In genomic region chr16:1395444-1396074, GRCh38 we compare ENCODE assay signal across 35 cellular contexts. TPM values are rescaled to one million over a fixed set of nuclear protein-coding genes. Genes with fewer than 3 reads are reported as not detected.
"Had no signal": no experiment of that assay in that cellular context is flagged by ENCODE, and none has a peak within 500 bp of the region (broad histone marks: within the 10 kb centered on the region; RNA-seq: fewer than 3 reads in every experiment).

No MANE protein-coding gene starts in this region.

- ATAC-seq: activated CD4-positive, CD25-positive, alpha-beta regulatory T cell treated with anti-CD3 and anti-CD28 coated beads, Interleukin-2, amount 50 U/mL, for 24 hours; activated CD8-positive, alpha-beta T cell treated with anti-CD3 and anti-CD28 coated beads for 36 hours; activated T-cell treated with anti-CD3 and anti-CD28 coated beads, Interleukin-2, amount 50 U/mL, for 4 hours; activated T-helper 17 cell treated with anti-CD3 and anti-CD28 coated beads, Interleukin-2, amount 50 U/mL, for 72 hours; foreskin keratinocyte; gastroesophageal sphincter; heart right ventricle; T-helper 17 cell had no signal

- H3K27ac ChIP-seq: ascending aorta, breast epithelium, cardiac muscle cell, coronary artery, dorsolateral prefrontal cortex, esophagus muscularis mucosa, foreskin keratinocyte, gastroesophageal sphincter, heart right ventricle, WERI-Rb-1 had no signal

- H3K4me1 Mint-ChIP-seq: activated B cell treated with CpG ODN at 0.5 μM for 24 hours; activated naive CD4-positive, alpha-beta T cell treated with anti-CD3 and anti-CD28 coated beads, Interleukin-2, amount 50 U/mL, for 24 hours; activated T-helper 17 cell treated with anti-CD3 and anti-CD28 coated beads, Interleukin-2, amount 50 U/mL, for 72 hours; brain; endodermal cell; T-helper 17 cell had no signal

- H3K9me3 Mint-ChIP-seq: activated B cell treated with CpG ODN at 0.5 μM for 24 hours; activated CD8-positive, alpha-beta T cell treated with anti-CD3 and anti-CD28 coated beads for 36 hours; activated naive CD4-positive, alpha-beta T cell treated with anti-CD3 and anti-CD28 coated beads for 36 hours; activated naive CD4-positive, alpha-beta T cell treated with anti-CD3 and anti-CD28 coated beads, Interleukin-2, amount 50 U/mL, for 24 hours; activated naive CD8-positive, alpha-beta T cell treated with anti-CD3 and anti-CD28 coated beads, Interleukin-2, amount 10 ng/mL, durations not matched to agents 7 days and 5 days; activated T-cell treated with anti-CD3 and anti-CD28 coated beads, Interleukin-2, amount 50 U/mL, for 4 hours; activated T-helper 17 cell treated with anti-CD3 and anti-CD28 coated beads, Interleukin-2, amount 50 U/mL, for 72 hours; brain; dendritic cell treated with granulocyte-macrophage colony-stimulating factor and Interleukin-4, amounts not matched to agents 40 ng/mL and 50 ng/mL, for 4 days; endodermal cell; T-helper 2 cell treated with Interferon-gamma antibody and Interleukin-4, amounts not matched to agents 5 μg/mL and 100 μg/mL, for 36 hours had no signal

- H3K27ac Mint-ChIP-seq: activated B cell treated with CpG ODN at 0.5 μM for 24 hours; activated CD8-positive, alpha-beta T cell treated with anti-CD3 and anti-CD28 coated beads for 36 hours; activated naive CD4-positive, alpha-beta T cell treated with anti-CD3 and anti-CD28 coated beads for 36 hours; activated naive CD4-positive, alpha-beta T cell treated with anti-CD3 and anti-CD28 coated beads, Interleukin-2, amount 50 U/mL, for 24 hours; activated naive CD8-positive, alpha-beta T cell treated with anti-CD3 and anti-CD28 coated beads, Interleukin-2, amount 10 ng/mL, durations not matched to agents 7 days and 5 days; activated T-helper 17 cell treated with anti-CD3 and anti-CD28 coated beads, Interleukin-2, amount 50 U/mL, for 72 hours; brain; dendritic cell treated with granulocyte-macrophage colony-stimulating factor and Interleukin-4, amounts not matched to agents 40 ng/mL and 50 ng/mL, for 4 days; endodermal cell; T-helper 17 cell; T-helper 2 cell treated with Interferon-gamma antibody and Interleukin-4, amounts not matched to agents 5 μg/mL and 100 μg/mL, for 36 hours had no signal

- H3K4me3 Mint-ChIP-seq: activated B cell treated with CpG ODN at 0.5 μM for 24 hours; activated CD8-positive, alpha-beta T cell treated with anti-CD3 and anti-CD28 coated beads for 36 hours; activated naive CD4-positive, alpha-beta T cell treated with anti-CD3 and anti-CD28 coated beads for 36 hours; activated naive CD4-positive, alpha-beta T cell treated with anti-CD3 and anti-CD28 coated beads, Interleukin-2, amount 50 U/mL, for 24 hours; activated naive CD8-positive, alpha-beta T cell treated with anti-CD3 and anti-CD28 coated beads, Interleukin-2, amount 10 ng/mL, durations not matched to agents 7 days and 5 days; activated T-cell treated with anti-CD3 and anti-CD28 coated beads, Interleukin-2, amount 50 U/mL, for 4 hours; activated T-helper 17 cell treated with anti-CD3 and anti-CD28 coated beads, Interleukin-2, amount 50 U/mL, for 72 hours; brain; dendritic cell treated with granulocyte-macrophage colony-stimulating factor and Interleukin-4, amounts not matched to agents 40 ng/mL and 50 ng/mL, for 4 days; endodermal cell; T-helper 17 cell; T-helper 2 cell treated with Interferon-gamma antibody and Interleukin-4, amounts not matched to agents 5 μg/mL and 100 μg/mL, for 36 hours had no signal

- H3K27me3 ChIP-seq: ascending aorta, breast epithelium, cardiac muscle cell, dorsolateral prefrontal cortex, esophagus muscularis mucosa, foreskin keratinocyte, gastroesophageal sphincter, heart right ventricle had no signal

- H3K4me1 ChIP-seq: ascending aorta, breast epithelium, esophagus muscularis mucosa, foreskin keratinocyte, gastroesophageal sphincter, heart right ventricle had no signal

- H3K36me3 Mint-ChIP-seq: activated naive CD4-positive, alpha-beta T cell treated with anti-CD3 and anti-CD28 coated beads, Interleukin-2, amount 50 U/mL, for 24 hours had no signal

- H3K9me3 ChIP-seq: ascending aorta, breast epithelium, esophagus muscularis mucosa, gastroesophageal sphincter, heart right ventricle had no signal

- H3K36me3 ChIP-seq: breast epithelium had no signal

- DNase-seq: activated B cell treated with CpG ODN at 0.5 μM for 24 hours; activated CD4-positive, alpha-beta T cell treated with anti-CD3 and anti-CD28 coated beads for 48 hours; activated CD4-positive, alpha-beta T cell treated with anti-CD3 and anti-CD28 coated beads, Interleukin-2, amount 50 U/mL, for 1 hour; activated CD4-positive, alpha-beta T cell treated with anti-CD3 and anti-CD28 coated beads, Interleukin-2, amount 50 U/mL, for 48 hours; activated CD8-positive, alpha-beta memory T cell treated with anti-CD3 and anti-CD28 coated beads for 24 hours; activated CD8-positive, alpha-beta T cell treated with anti-CD3 and anti-CD28 coated beads for 36 hours; activated effector memory CD4-positive, alpha-beta T cell treated with anti-CD3 and anti-CD28 coated beads, Interleukin-2, amount 50 U/mL, for 16 hours; activated naive CD4-positive, alpha-beta T cell treated with anti-CD3 and anti-CD28 coated beads for 36 hours; activated naive CD8-positive, alpha-beta T cell treated with anti-CD3 and anti-CD28 coated beads, Interleukin-2, amount 10 ng/mL, durations not matched to agents 7 days and 5 days; activated T-cell treated with anti-CD3 and anti-CD28 coated beads, Interleukin-2, amount 50 U/mL, for 4 hours; central memory CD4-positive, alpha-beta T cell; cerebellar nuclear complex; dorsolateral prefrontal cortex; effector memory CD4-positive, alpha-beta T cell; endodermal cell; foreskin keratinocyte; heart right ventricle; T-helper 1 cell; T-helper 17 cell; T1000; WERI-Rb-1 had no signal

- H3K4me3 ChIP-seq: ascending aorta, breast epithelium, cardiac muscle cell, coronary artery, dorsolateral prefrontal cortex, esophagus muscularis mucosa, gastroesophageal sphincter, heart right ventricle had no signal

- H3K27me3 Mint-ChIP-seq: activated B cell treated with CpG ODN at 0.5 μM for 24 hours; activated CD8-positive, alpha-beta T cell treated with anti-CD3 and anti-CD28 coated beads for 36 hours; activated naive CD4-positive, alpha-beta T cell treated with anti-CD3 and anti-CD28 coated beads, Interleukin-2, amount 50 U/mL, for 24 hours; activated naive CD8-positive, alpha-beta T cell treated with anti-CD3 and anti-CD28 coated beads, Interleukin-2, amount 10 ng/mL, durations not matched to agents 7 days and 5 days; activated T-helper 17 cell treated with anti-CD3 and anti-CD28 coated beads, Interleukin-2, amount 50 U/mL, for 72 hours; brain; dendritic cell treated with granulocyte-macrophage colony-stimulating factor and Interleukin-4, amounts not matched to agents 40 ng/mL and 50 ng/mL, for 4 days; T-helper 17 cell had no signal

RNA-seq across cellular contexts. Expression of gene PERCC1, which starts 35.3 kb away (rescaled TPM):
- total RNA-seq: activated T-helper 17 cell treated with anti-CD3 and anti-CD28 coated beads, Interleukin-2, amount 50 U/mL, for 72 hours; ascending aorta; breast epithelium; epithelial cell of proximal tubule; esophagus muscularis mucosa; foreskin keratinocyte; glomerular endothelial cell; T-helper 17 cell had no signal
- polyA plus RNA-seq: cardiac muscle cell, foreskin keratinocyte had no signal
